8 cellular contexts compared by ENCODE assay signal in genomic region chr3:128489860-128490649, GRCh38. TPM values are rescaled to one million over a fixed set of nuclear protein-coding genes. Genes with fewer than 3 reads are reported as not detected.
DNase-seq lines count a peak whose midpoint lies in the region; ATAC-seq and TF ChIP-seq lines count a peak whose summit lies in the region.

No MANE protein-coding gene starts in this region.

- no peak for TF ChIP-seq POLR2A in vagina (IDR thresholded peaks at IDR 0.05)

- peak overlapping the region; percentile 84 for H3K9ac ChIP-seq in PC-3 (ENCODE audit: low read length)

- H3K27me3 Mint-ChIP-seq in dendritic cell treated with granulocyte-macrophage colony-stimulating factor and Interleukin-4, amounts not matched to agents 40 ng/mL and 50 ng/mL, for 4 days: peaks cover 96% of the 10 kb centered on the region

- intact Hi-C loops in PC-3 (cut with micrococcal nuclease) (loop anchor here (2.0 kb wide), 1 partner anchor 57 kb away; no protein-coding TSS in a partner anchor), vagina (cut with DNase I) (loop anchor here (2.0 to 10.0 kb wide), 2 partner anchors 311 to 405 kb away; no protein-coding TSS in a partner anchor)
- intact Hi-C loops in dendritic cell treated with granulocyte-macrophage colony-stimulating factor and Interleukin-4, amounts not matched to agents 40 ng/mL and 50 ng/mL, for 4 days (cut with micrococcal nuclease): loop anchor here (10.0 kb wide), 1 partner anchor 95 kb away; no protein-coding TSS in a partner anchor

- peak overlapping the region; percentile 70 for H3K4me3 Mint-ChIP-seq in dendritic cell treated with granulocyte-macrophage colony-stimulating factor and Interleukin-4, amounts not matched to agents 40 ng/mL and 50 ng/mL, for 4 days

- WGBS in mesodermal cell (ENCODE audit: insufficient coverage in 2 of 2), 2 experiments: 0 to 1% methylated on average over 46 to 59 of the region's 69 CpGs

- H3K79me2 ChIP-seq in PC-3 (ENCODE audit: low read length): peaks cover 89% of the 10 kb centered on the region

- peak overlapping the region; percentile 58; the same call in 1 of the 2 replicates for H2AFZ ChIP-seq in PC-3 (ENCODE audit: low read length)

- H3K36me3 Mint-ChIP-seq in dendritic cell treated with granulocyte-macrophage colony-stimulating factor and Interleukin-4, amounts not matched to agents 40 ng/mL and 50 ng/mL, for 4 days (ENCODE audit: low read depth): no peaks in the 10 kb centered on the region

- DNase-seq in NOMO-1 treated with DMSO at 0.1 percent for 48 hours (lab: John Stamatoyannopoulos, UW; ENCODE audit: unreplicated experiment) (peak; percentile 35), NOMO-1 treated with dmso at 0.1 percent for 144 hours (lab: John Stamatoyannopoulos, UW; ENCODE audit: unreplicated experiment) (no peak), PC-3 (peak; percentile 65), vagina (ENCODE audit: extremely low spot score in 2 of 2) (peak in 1 of 2 donors; percentile 86)
- no peak for DNase-seq in NK-92 treated with Interleukin-12 subunit alpha and Interleukin-12 subunit beta, amount 100 ng/mL, for 24 hours (lab: John Stamatoyannopoulos, UW)

- H3K4me1 ChIP-seq in PC-3 (ENCODE audit: insufficient read depth, low read length) (peaks cover 13% of the 10 kb centered on the region), mesodermal cell (ENCODE audit: control insufficient read depth, insufficient read depth, low read length, poor library complexity, severe bottlenecking) (peaks cover 19% of the 10 kb centered on the region), vagina (peaks cover 80% of the 10 kb centered on the region)

- ATAC-seq in PC-3: no peak
- ATAC-seq in HG02623 (IDR thresholded peaks at IDR 0.05; ENCODE audit: unreplicated experiment): no peak

- peaks cover 49% of the 10 kb centered on the region for H3K4me1 Mint-ChIP-seq in dendritic cell treated with granulocyte-macrophage colony-stimulating factor and Interleukin-4, amounts not matched to agents 40 ng/mL and 50 ng/mL, for 4 days (ENCODE audit: low read depth)

- 0 out of 2 replicates have a peak, but pooled peaks have one; percentile 11 for TF ChIP-seq CTCF in PC-3 (conservative IDR thresholded peaks at IDR 0.05; ENCODE audit: low read depth, low read length)
- TF ChIP-seq CTCF in vagina (IDR thresholded peaks at IDR 0.05): no peak

- no peaks in the 10 kb centered on the region for H3K36me3 ChIP-seq in PC-3 (ENCODE audit: low read depth, low read length)
- H3K36me3 ChIP-seq in mesodermal cell (ENCODE audit: control insufficient read depth, insufficient read depth, low read length): peaks cover 23% of the 10 kb centered on the region
- H3K36me3 ChIP-seq in vagina: no peaks in the 10 kb centered on the region

- H3K9me3 ChIP-seq in PC-3 (ENCODE audit: low read length): no peaks in the 10 kb centered on the region
- H3K9me3 ChIP-seq in mesodermal cell (ENCODE audit: control insufficient read depth, low read length): no peaks in the 10 kb centered on the region
- H3K9me3 ChIP-seq in vagina: no peaks in the 10 kb centered on the region

- no peak overlapping the region for H3K27ac Mint-ChIP-seq in dendritic cell treated with granulocyte-macrophage colony-stimulating factor and Interleukin-4, amounts not matched to agents 40 ng/mL and 50 ng/mL, for 4 days

- no peaks in the 10 kb centered on the region; the same call in 1 of the 2 replicates for H4K20me1 ChIP-seq in PC-3 (ENCODE audit: low read length)

- no peaks in the 10 kb centered on the region for H3K27me3 ChIP-seq in PC-3 (ENCODE audit: low read length)
- no peaks in the 10 kb centered on the region for H3K27me3 ChIP-seq in vagina

- H3K4me2 ChIP-seq in PC-3 (ENCODE audit: low read length): peak overlapping the region; percentile 92

- peak overlapping the region; percentile 60 for H3K27ac ChIP-seq in PC-3 (ENCODE audit: low read length)
- H3K27ac ChIP-seq in mesodermal cell (ENCODE audit: low read depth, low read length, severe bottlenecking): peak overlapping the region; percentile 49
- peak overlapping the region; percentile 95 for H3K27ac ChIP-seq in vagina

- POLR2A ChIA-PET in PC-3 (lab: Charles Lee; ENCODE audit: unreplicated experiment): no interaction called here

- TSS peak; percentile 34 for BruUV-seq in PC-3 (replicated peaks; lab: Mats Ljungman, UMichigan)

- CTCF ChIA-PET in PC-3 (lab: Charles Lee): interaction anchor here (0.5 kb wide), 1 partner anchor 398 kb away, joined by 3 read pairs; no protein-coding TSS in a partner anchor

- H3F3A ChIP-seq in PC-3 (ENCODE audit: low read length, unreplicated experiment): no peaks in the 10 kb centered on the region

- H3K9me2 ChIP-seq in PC-3 (replicated peaks; ENCODE audit: low read length): no peaks in the 10 kb centered on the region

- H3K9me3 Mint-ChIP-seq in dendritic cell treated with granulocyte-macrophage colony-stimulating factor and Interleukin-4, amounts not matched to agents 40 ng/mL and 50 ng/mL, for 4 days: no peaks in the 10 kb centered on the region

- H3K4me3 ChIP-seq in PC-3 (ENCODE audit: low read length) (peak overlapping the region; percentile 93), mesodermal cell (ENCODE audit: extremely low read depth, insufficient read depth, low read length, poor library complexity, severe bottlenecking) (peak overlapping the region; percentile 90), vagina (peak overlapping the region; percentile 83)

RNA-seq across cellular contexts. Expression of gene GATA2, which starts 2.9 kb away (rescaled TPM):
- total RNA-seq in PC-3 (2014; rRNA removed) (26.8 and 32.4 TPM in 2 replicates), vagina (50.6 TPM)
- 66.4 TPM for polyA plus RNA-seq in mesodermal cell (2013, experiment 1 of 2)
- polyA plus RNA-seq in mesodermal cell (2013, experiment 2 of 2): 59.3 TPM

RNA-seq across cellular contexts. Expression of gene DNAJB8, which starts 23.4 kb away (rescaled TPM):
- not detected in 2 replicates for total RNA-seq in PC-3 (2014; rRNA removed)
- polyA plus RNA-seq in mesodermal cell (2013, experiment 1 of 2): not detected
- polyA plus RNA-seq in mesodermal cell (2013, experiment 2 of 2): not detected
- not detected for total RNA-seq in vagina

Comparison
In these comparisons a context has a peak if more than half of its experiments do, and no peak if none do; other contexts are left out.
1. DNase-seq: peak in NOMO-1 treated with DMSO at 0.1 percent for 48 hours (single experiment) and PC-3 (single experiment); none in NOMO-1 treated with dmso at 0.1 percent for 144 hours (single experiment) and NK-92 treated with Interleukin-12 subunit alpha and Interleukin-12 subunit beta, amount 100 ng/mL, for 24 hours (single experiment).
2. Peak in every context shown above with its lines, with median percentiles within 50 percentile points of each other: H3K27ac ChIP-seq and H3K4me3 ChIP-seq.